8 cellular contexts compared by ENCODE assay signal in the genomic region with DNA sequence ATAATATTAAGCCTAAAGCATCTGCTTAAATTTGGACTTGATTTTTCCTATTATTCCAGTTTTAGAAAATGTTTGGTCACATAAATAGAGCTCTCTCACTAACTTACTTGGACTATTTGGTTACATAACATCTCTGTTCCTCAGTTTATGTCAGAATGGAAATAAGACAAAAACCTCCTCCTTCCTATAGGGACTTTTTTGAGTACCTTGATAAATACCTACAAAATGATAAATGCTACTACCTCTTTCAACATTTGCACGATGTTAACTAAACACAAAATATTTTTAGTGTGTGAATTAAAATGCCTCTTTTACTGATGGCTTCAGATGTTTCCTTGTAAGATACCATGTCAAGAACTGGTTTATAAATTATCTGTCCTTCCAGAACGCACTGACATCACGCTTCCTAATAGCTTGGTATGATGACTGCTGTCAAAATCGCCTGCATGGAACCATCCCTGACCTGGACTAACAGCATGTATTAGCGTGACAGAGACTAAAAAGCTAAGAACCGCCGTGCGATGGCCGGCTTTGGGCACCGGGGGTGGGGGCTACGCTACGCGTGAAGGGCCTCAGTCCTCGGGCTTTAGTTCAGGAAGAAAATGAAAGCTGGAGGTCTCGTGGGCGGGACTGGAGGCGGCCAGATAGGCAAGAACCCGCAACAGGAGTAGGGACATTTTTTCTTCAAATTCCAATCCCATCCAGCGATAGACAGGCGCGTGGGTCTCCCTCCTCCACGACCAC.
DNase-seq lines count a peak whose midpoint lies in the region; ATAC-seq and TF ChIP-seq lines count a peak whose summit lies in the region.

No MANE protein-coding gene starts in this region.

- peaks cover 0 to 8% of the 10 kb centered on the region in 2 donors for H3K36me3 Mint-ChIP-seq in naive B cell

- no peaks in the 10 kb centered on the region for H3K4me1 ChIP-seq in GM23248 (ENCODE audit: insufficient read depth)

- H3K4me1 Mint-ChIP-seq in naive B cell, result peaks cover 8 to 17% (median 11%) of the 10 kb centered on the region in 3 donors

- H3F3A ChIP-seq in GM23248 (ENCODE audit: insufficient read depth), result no peaks in the 10 kb centered on the region

- peak overlapping the region; percentile 94 for H2AFZ ChIP-seq in GM23248

- DNase-seq in BJ (ENCODE audit: low read depth), result no peak
- peak; percentile 58 for DNase-seq in GM23248
- peak; percentile 55 for DNase-seq in SK-MEL-5 (ENCODE audit: low read depth, low spot score)
- DNase-seq in epithelial cell of proximal tubule (ENCODE audit: low read depth), result no peak
- no peak for DNase-seq in naive B cell
- no peak for DNase-seq in A172 (ENCODE audit: low spot score)
- no peak for DNase-seq in middle frontal gyrus (ENCODE audit: extremely low spot score, low spot score)

- TF ChIP-seq CTCF in BJ (IDR thresholded peaks at IDR 0.05; ENCODE audit: insufficient read depth, low read depth, low read length) (no peak), epithelial cell of proximal tubule (conservative IDR thresholded peaks at IDR 0.05; ENCODE audit: low read depth, low read length) (no peak)

- H3K4me3 ChIP-seq in BJ (ENCODE audit: low read depth, low read length), result peak overlapping the region; percentile 52
- peak overlapping the region; percentile 81 for H3K4me3 ChIP-seq in GM23248
- peak overlapping the region; percentile 63 for H3K4me3 ChIP-seq in epithelial cell of proximal tubule (ENCODE audit: low read depth, low read length)

- H3K36me3 ChIP-seq in BJ (ENCODE audit: control insufficient read depth, insufficient read depth, low read length) (no peaks in the 10 kb centered on the region), GM23248 (ENCODE audit: low read depth) (no peaks in the 10 kb centered on the region)

- peak overlapping the region; percentile 81 to 95 (median 90) for H3K4me3 Mint-ChIP-seq in naive B cell

- POLR2A ChIA-PET in BJ (lab: Charles Lee), result no interaction called here

- H3K9me3 ChIP-seq in GM23248 (ENCODE audit: low read depth), result no peaks in the 10 kb centered on the region

- peak overlapping the region; percentile 71 for H3K9ac ChIP-seq in GM23248

- in situ Hi-C loops in GM23248 (cut with MboI), result no loop called here
- in situ Hi-C loops in SK-MEL-5 (cut with HindIII; ENCODE audit: low pct_unique_long_range_greater_than_20kb, low sequenced_read_pairs), result no loop called here

- 12 to 13% methylated on average over 22 of the region's 22 CpGs for WGBS in GM23248 (ENCODE audit: low coverage in 1 of 2, low lambda C conversion rate in 2 of 2, missing lambda C conversion rate in 2 of 2), 2 experiments

- H3K27me3 ChIP-seq in BJ (ENCODE audit: control insufficient read depth, insufficient read depth, low read length), result peaks cover 4% of the 10 kb centered on the region
- H3K27me3 ChIP-seq in GM23248 (replicated peaks; ENCODE audit: insufficient read depth), result no peaks in the 10 kb centered on the region

- no peaks in the 10 kb centered on the region for H4K20me1 ChIP-seq in GM23248 (ENCODE audit: insufficient read depth)

- H3K4me2 ChIP-seq in GM23248 (ENCODE audit: unreplicated experiment), result peak overlapping the region; percentile 92

- CTCF ChIA-PET in BJ (lab: Yijun Ruan, JAX), result interaction anchor here (1.0 to 1.1 kb wide), 2 partner anchors 66 to 69 kb away, joined by 3 to 4 read pairs; no protein-coding TSS in a partner anchor

- ATAC-seq in naive B cell (ENCODE audit: low read depth in 2 of 2) (no peak), GM19328 (IDR thresholded peaks at IDR 0.05; ENCODE audit: unreplicated experiment) (no peak)

- H3K27me3 Mint-ChIP-seq in naive B cell, result peaks cover 32 to 64% (median 42%) of the 10 kb centered on the region in 3 donors

- H3K9me3 Mint-ChIP-seq in naive B cell, result peaks cover 0 to 4% (median 0%) of the 10 kb centered on the region in 7 donors

- no peaks in the 10 kb centered on the region for H3K9me2 ChIP-seq in GM23248 (ENCODE audit: insufficient read depth)

- H3K27ac ChIP-seq in GM23248, result no peak overlapping the region

- peak overlapping the region in 1 of 6 donors; percentile 55 for H3K27ac Mint-ChIP-seq in naive B cell

- no peaks in the 10 kb centered on the region for H3K79me2 ChIP-seq in GM23248 (ENCODE audit: insufficient read depth)

Comparison
In these comparisons a context has a peak if more than half of its experiments do, and no peak if none do; other contexts are left out.
1. DNase-seq: peak in GM23248 (single experiment) and SK-MEL-5 (single experiment); none in BJ (single experiment), epithelial cell of proximal tubule (single experiment), naive B cell (single experiment), A172 (single experiment) and middle frontal gyrus (single experiment).
2. Peak in every context shown above with its lines, with median percentiles within 50 percentile points of each other: H3K4me3 ChIP-seq.